Comparison of ENCODE assay signal across 1 cellular context in genomic region chr2:30269114-30269770, GRCh38.
A peak's percentile ranks its signal among the peaks of the same experiment; 100 is the strongest.
TF ChIP-seq lines count a peak whose summit lies in the region.

No MANE protein-coding gene starts in this region.

TF ChIP-seq in K562, 482 proteins besides CTCF, POLR2A, EP300 and RAD21:
- peak in 2 of 3 experiments; percentile 9 to 60 for TF ChIP-seq YY1 (IDR thresholded peaks at IDR 0.05; ENCODE audit: borderline replicate concordance in 1 of 3, control insufficient read depth in 1 of 3, extremely low read depth in 1 of 3, insufficient read depth in 3 of 3, insufficient read length in 1 of 3, insufficient replicate concordance in 2 of 3, low read depth in 1 of 3, low read length in 2 of 3)
